12 cellular contexts compared by ENCODE assay signal in the genomic region with DNA sequence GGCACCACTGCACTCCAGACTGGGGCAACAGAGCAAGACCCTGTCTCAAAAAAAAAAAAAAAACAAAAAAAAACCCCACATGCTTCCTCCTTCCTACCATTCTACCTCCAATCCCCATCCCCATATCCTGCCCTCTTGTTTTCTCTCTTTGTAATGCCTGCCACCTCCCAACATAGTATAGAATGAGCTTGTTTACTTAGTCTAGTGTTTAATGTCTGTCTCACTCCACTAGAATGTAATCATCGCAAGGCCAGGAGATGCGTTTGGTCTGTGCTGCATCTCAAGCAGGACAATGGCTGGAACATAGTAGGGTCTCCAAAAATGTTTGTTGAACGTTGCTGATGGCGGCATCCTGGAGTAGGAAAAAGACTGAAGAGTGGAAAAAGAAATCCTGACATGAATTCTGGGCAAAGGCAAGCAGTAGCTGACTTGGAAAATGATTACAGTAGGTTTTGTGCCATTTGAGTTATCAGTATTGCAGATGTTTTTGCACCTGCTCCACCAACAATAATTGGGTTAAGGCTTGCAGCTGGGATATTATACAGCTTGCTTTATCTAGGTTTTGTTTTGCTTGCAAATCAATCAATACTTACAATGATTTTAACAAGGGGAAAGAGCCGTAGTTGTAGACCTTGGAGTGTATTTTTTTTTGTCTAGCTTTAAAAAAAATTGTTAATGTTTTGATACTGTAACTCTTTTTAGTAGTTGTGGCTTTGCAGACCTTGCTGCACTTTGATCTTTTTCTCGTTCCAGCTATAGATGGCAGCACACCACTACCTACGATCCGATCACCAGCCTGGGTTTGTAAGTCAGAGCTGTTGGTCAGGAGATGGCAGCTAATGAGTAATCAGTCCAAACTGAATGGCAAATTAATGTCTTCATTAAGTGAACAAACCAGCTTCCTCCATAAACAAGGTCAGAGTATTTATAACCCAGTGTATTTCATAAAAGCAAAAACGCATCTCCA.
A peak's percentile ranks its signal among the peaks of the same experiment; 100 is the strongest.
DNase-seq lines count a peak whose midpoint lies in the region; ATAC-seq and TF ChIP-seq lines count a peak whose summit lies in the region.
"Had no signal": no experiment of that assay in that cellular context is flagged by ENCODE, and none has a peak within 500 bp of the region (broad histone marks: within the 10 kb centered on the region; RNA-seq: fewer than 3 reads in every experiment).

No MANE protein-coding gene starts in this region.

- H3K79me2 ChIP-seq in OCI-LY7 (ENCODE audit: insufficient read depth, low read depth, low read length) = no peaks in the 10 kb centered on the region

- H3K4me3 ChIP-seq in OCI-LY7 (ENCODE audit: low read depth, low read length, poor library complexity, severe bottlenecking) (no peak overlapping the region), fibroblast of villous mesenchyme (ENCODE audit: low read depth, low read length) (no peak overlapping the region), gastrocnemius medialis (no peak overlapping the region)
- H3K4me3 ChIP-seq: BLaER1, skin epidermis had no signal

- H3K4me3 Mint-ChIP-seq in activated CD4-positive, alpha-beta memory T cell treated with anti-CD3 and anti-CD28 coated beads for 36 hours = no peak overlapping the region
- no peak overlapping the region for H3K4me3 Mint-ChIP-seq in activated CD4-positive, alpha-beta memory T cell treated with anti-CD3 and anti-CD28 coated beads, Interleukin-2, amount 10 ng/mL, durations not matched to agents 7 days and 5 days
- no peak overlapping the region for H3K4me3 Mint-ChIP-seq in type B pancreatic cell
- H3K4me3 Mint-ChIP-seq: stimulated activated naive CD8-positive, alpha-beta T cell treated with anti-CD3 and anti-CD28 coated beads, Interleukin-15, Interleukin-2, amounts not matched to agents 100 ng/mL and 50 ng/mL, for 24 hours had no signal

- H3K4me2 ChIP-seq in OCI-LY7 (ENCODE audit: low read length) = no peak overlapping the region
- H3K4me2 ChIP-seq: BLaER1 had no signal

- no peak overlapping the region for H2AFZ ChIP-seq in OCI-LY7 (ENCODE audit: low read length)

- peaks cover 4% of the 10 kb centered on the region for H3K36me3 Mint-ChIP-seq in activated CD4-positive, alpha-beta memory T cell treated with anti-CD3 and anti-CD28 coated beads for 36 hours
- no peaks in the 10 kb centered on the region for H3K36me3 Mint-ChIP-seq in activated CD4-positive, alpha-beta memory T cell treated with anti-CD3 and anti-CD28 coated beads, Interleukin-2, amount 10 ng/mL, durations not matched to agents 7 days and 5 days (ENCODE audit: low read depth)
- peaks cover 27% of the 10 kb centered on the region for H3K36me3 Mint-ChIP-seq in type B pancreatic cell

- TF ChIP-seq POLR2A in gastrocnemius medialis (IDR thresholded peaks at IDR 0.05) = no peak

- H3K9me2 ChIP-seq in OCI-LY7 (ENCODE audit: insufficient read depth, low read length) = no peaks in the 10 kb centered on the region

- H3K27ac ChIP-seq in OCI-LY7 (ENCODE audit: low read depth, low read length, poor library complexity, severe bottlenecking) = no peak overlapping the region
- H3K27ac ChIP-seq in gastrocnemius medialis = no peak overlapping the region
- H3K27ac ChIP-seq: BLaER1, skin epidermis had no signal

- CTCF ChIA-PET in activated CD4-positive, alpha-beta memory T cell treated with anti-CD3 and anti-CD28 coated beads for 36 hours (lab: Charles Lee) = interaction anchor here (0.8 to 1.8 kb wide), 6 partner anchors 10 to 489 kb away, joined by 4 to 13 read pairs (median 6); no protein-coding TSS in a partner anchor
- CTCF ChIA-PET in activated CD4-positive, alpha-beta memory T cell treated with anti-CD3 and anti-CD28 coated beads, Interleukin-2, amount 10 ng/mL, durations not matched to agents 7 days and 5 days (lab: Charles Lee) = interaction anchor here (0.6 to 1.9 kb wide), 8 partner anchors 8 to 507 kb away, joined by 3 to 7 read pairs (median 5); no protein-coding TSS in a partner anchor
- CTCF ChIA-PET in OCI-LY7 (lab: Charles Lee; ENCODE audit: unreplicated experiment) = no interaction called here

- POLR2A ChIA-PET in activated CD4-positive, alpha-beta memory T cell treated with anti-CD3 and anti-CD28 coated beads for 36 hours (lab: Charles Lee) = interaction anchor here (0.9 kb wide), 1 partner anchor 11 kb away, joined by 3 read pairs; no protein-coding TSS in a partner anchor
- POLR2A ChIA-PET in activated CD4-positive, alpha-beta memory T cell treated with anti-CD3 and anti-CD28 coated beads, Interleukin-2, amount 10 ng/mL, durations not matched to agents 7 days and 5 days (lab: Charles Lee) = interaction anchor here (1.1 to 1.2 kb wide), 2 partner anchors 11 to 62 kb away, joined by 3 read pairs; no protein-coding TSS in a partner anchor
- POLR2A ChIA-PET in OCI-LY7 (lab: Charles Lee) = interaction anchor here (0.5 to 1.6 kb wide), 11 partner anchors 10 to 444 kb away, joined by 3 to 6 read pairs (median 3); a partner anchor contains a TSS

- H3K4me1 ChIP-seq in OCI-LY7 (ENCODE audit: insufficient read depth, low read length, poor library complexity, severe bottlenecking) (no peaks in the 10 kb centered on the region), gastrocnemius medialis (no peaks in the 10 kb centered on the region)
- H3K4me1 ChIP-seq: BLaER1 had no signal

- H3K27ac Mint-ChIP-seq in activated CD4-positive, alpha-beta memory T cell treated with anti-CD3 and anti-CD28 coated beads for 36 hours = no peak overlapping the region
- no peak overlapping the region for H3K27ac Mint-ChIP-seq in activated CD4-positive, alpha-beta memory T cell treated with anti-CD3 and anti-CD28 coated beads, Interleukin-2, amount 10 ng/mL, durations not matched to agents 7 days and 5 days
- H3K27ac Mint-ChIP-seq in type B pancreatic cell = no peak overlapping the region
- H3K27ac Mint-ChIP-seq: stimulated activated naive CD8-positive, alpha-beta T cell treated with anti-CD3 and anti-CD28 coated beads, Interleukin-15, Interleukin-2, amounts not matched to agents 100 ng/mL and 50 ng/mL, for 24 hours had no signal

- DNase-seq in activated CD4-positive, alpha-beta memory T cell treated with anti-CD3 and anti-CD28 coated beads for 36 hours = peak; percentile 24
- DNase-seq in activated CD4-positive, alpha-beta memory T cell treated with anti-CD3 and anti-CD28 coated beads, Interleukin-2, amount 10 ng/mL, durations not matched to agents 7 days and 5 days = no peak
- DNase-seq in OCI-LY7 (ENCODE audit: low spot score) = peak; percentile 9
- DNase-seq in fibroblast of villous mesenchyme (ENCODE audit: low read depth) = no peak
- DNase-seq in type B pancreatic cell (ENCODE audit: extremely low spot score, unreplicated experiment) = no peak
- DNase-seq in stimulated activated CD4-positive, alpha-beta T cell treated with anti-CD3 and anti-CD28 coated beads, Interleukin-1b, Interleukin-23, amount 100 ng/mL, for 48 hours = no peak
- no peak for DNase-seq in gastrocnemius medialis
- DNase-seq: activated T-cell treated with anti-CD3 and anti-CD28 coated beads, Interleukin-2, amount 50 U/mL, for 1 hour had no signal

- H3K36me3 ChIP-seq in OCI-LY7 (ENCODE audit: insufficient read depth, low read length) = no peaks in the 10 kb centered on the region
- peaks cover 0 to 3% of the 10 kb centered on the region in 2 donors for H3K36me3 ChIP-seq in gastrocnemius medialis

- TF ChIP-seq CTCF in OCI-LY7 (conservative IDR thresholded peaks at IDR 0.05; ENCODE audit: low read length) (peak; percentile 54), fibroblast of villous mesenchyme (IDR thresholded peaks at IDR 0.05; ENCODE audit: insufficient read depth, low read depth, low read length) (peak; percentile 16), type B pancreatic cell (conservative IDR thresholded peaks at IDR 0.05) (peak; percentile 26), gastrocnemius medialis (IDR thresholded peaks at IDR 0.05 in 4 of 5, conservative IDR thresholded peaks at IDR 0.05 in 1 of 5) (no peak)

- ATAC-seq in GM21423 (IDR thresholded peaks at IDR 0.05; ENCODE audit: unreplicated experiment) (no peak), gastrocnemius medialis (no peak)

- H3K27me3 Mint-ChIP-seq in activated CD4-positive, alpha-beta memory T cell treated with anti-CD3 and anti-CD28 coated beads for 36 hours = no peaks in the 10 kb centered on the region
- no peaks in the 10 kb centered on the region for H3K27me3 Mint-ChIP-seq in activated CD4-positive, alpha-beta memory T cell treated with anti-CD3 and anti-CD28 coated beads, Interleukin-2, amount 10 ng/mL, durations not matched to agents 7 days and 5 days
- no peaks in the 10 kb centered on the region for H3K27me3 Mint-ChIP-seq in type B pancreatic cell
- H3K27me3 Mint-ChIP-seq: stimulated activated naive CD8-positive, alpha-beta T cell treated with anti-CD3 and anti-CD28 coated beads, Interleukin-15, Interleukin-2, amounts not matched to agents 100 ng/mL and 50 ng/mL, for 24 hours had no signal

- intact Hi-C loops in activated CD4-positive, alpha-beta memory T cell treated with anti-CD3 and anti-CD28 coated beads for 36 hours (cut with micrococcal nuclease) = loop anchor here (1.0 kb wide), 1 partner anchor 488 kb away; no protein-coding TSS in a partner anchor
- intact Hi-C loops in OCI-LY7 (cut with micrococcal nuclease; ENCODE audit: unreplicated experiment) (no loop called here), gastrocnemius medialis (cut with DNase I; ENCODE audit: low total_unique reads) (no loop called here)

- H3K27me3 ChIP-seq in gastrocnemius medialis = no peaks in the 10 kb centered on the region
- H3K27me3 ChIP-seq: BLaER1 had no signal

- H3K9me3 Mint-ChIP-seq in activated CD4-positive, alpha-beta memory T cell treated with anti-CD3 and anti-CD28 coated beads for 36 hours = no peaks in the 10 kb centered on the region
- H3K9me3 Mint-ChIP-seq in activated CD4-positive, alpha-beta memory T cell treated with anti-CD3 and anti-CD28 coated beads, Interleukin-2, amount 10 ng/mL, durations not matched to agents 7 days and 5 days = no peaks in the 10 kb centered on the region
- no peaks in the 10 kb centered on the region for H3K9me3 Mint-ChIP-seq in type B pancreatic cell
- H3K9me3 Mint-ChIP-seq: stimulated activated naive CD8-positive, alpha-beta T cell treated with anti-CD3 and anti-CD28 coated beads, Interleukin-15, Interleukin-2, amounts not matched to agents 100 ng/mL and 50 ng/mL, for 24 hours had no signal

- no peaks in the 10 kb centered on the region for H4K20me1 ChIP-seq in OCI-LY7 (ENCODE audit: insufficient read depth, low read length)
- H4K20me1 ChIP-seq: BLaER1 had no signal

- no TSS peak for BruUV-seq in OCI-LY7 (replicated peaks; lab: Mats Ljungman, UMichigan)

- H3K4me1 Mint-ChIP-seq in activated CD4-positive, alpha-beta memory T cell treated with anti-CD3 and anti-CD28 coated beads for 36 hours (ENCODE audit: low read depth) = peaks cover 5% of the 10 kb centered on the region
- peaks cover 8% of the 10 kb centered on the region for H3K4me1 Mint-ChIP-seq in activated CD4-positive, alpha-beta memory T cell treated with anti-CD3 and anti-CD28 coated beads, Interleukin-2, amount 10 ng/mL, durations not matched to agents 7 days and 5 days
- H3K4me1 Mint-ChIP-seq in type B pancreatic cell (ENCODE audit: unreplicated experiment) = no peaks in the 10 kb centered on the region

- H3K9me3 ChIP-seq in OCI-LY7 (ENCODE audit: low read length) (no peaks in the 10 kb centered on the region), gastrocnemius medialis (no peaks in the 10 kb centered on the region)

- in situ Hi-C loops in gastrocnemius medialis (cut with MboI; ENCODE audit: low sequenced_read_pairs in 4 of 4) = no loop called here

Comparison
In these comparisons a context has a peak if more than half of its experiments do, and no peak if none do; other contexts are left out.
1. DNase-seq: peak in activated CD4-positive, alpha-beta memory T cell treated with anti-CD3 and anti-CD28 coated beads for 36 hours (single experiment) and OCI-LY7 (single experiment); none in activated CD4-positive, alpha-beta memory T cell treated with anti-CD3 and anti-CD28 coated beads, Interleukin-2, amount 10 ng/mL, durations not matched to agents 7 days and 5 days (single experiment), fibroblast of villous mesenchyme (single experiment), type B pancreatic cell (single experiment), stimulated activated CD4-positive, alpha-beta T cell treated with anti-CD3 and anti-CD28 coated beads, Interleukin-1b, Interleukin-23, amount 100 ng/mL, for 48 hours (single experiment) and gastrocnemius medialis (0 of 2).
2. CTCF ChIP-seq: peak in OCI-LY7 (single experiment), fibroblast of villous mesenchyme (single experiment) and type B pancreatic cell (single experiment); none in gastrocnemius medialis (0 of 5).